ENCODE assay signal across 12 cellular contexts in the genomic region with DNA sequence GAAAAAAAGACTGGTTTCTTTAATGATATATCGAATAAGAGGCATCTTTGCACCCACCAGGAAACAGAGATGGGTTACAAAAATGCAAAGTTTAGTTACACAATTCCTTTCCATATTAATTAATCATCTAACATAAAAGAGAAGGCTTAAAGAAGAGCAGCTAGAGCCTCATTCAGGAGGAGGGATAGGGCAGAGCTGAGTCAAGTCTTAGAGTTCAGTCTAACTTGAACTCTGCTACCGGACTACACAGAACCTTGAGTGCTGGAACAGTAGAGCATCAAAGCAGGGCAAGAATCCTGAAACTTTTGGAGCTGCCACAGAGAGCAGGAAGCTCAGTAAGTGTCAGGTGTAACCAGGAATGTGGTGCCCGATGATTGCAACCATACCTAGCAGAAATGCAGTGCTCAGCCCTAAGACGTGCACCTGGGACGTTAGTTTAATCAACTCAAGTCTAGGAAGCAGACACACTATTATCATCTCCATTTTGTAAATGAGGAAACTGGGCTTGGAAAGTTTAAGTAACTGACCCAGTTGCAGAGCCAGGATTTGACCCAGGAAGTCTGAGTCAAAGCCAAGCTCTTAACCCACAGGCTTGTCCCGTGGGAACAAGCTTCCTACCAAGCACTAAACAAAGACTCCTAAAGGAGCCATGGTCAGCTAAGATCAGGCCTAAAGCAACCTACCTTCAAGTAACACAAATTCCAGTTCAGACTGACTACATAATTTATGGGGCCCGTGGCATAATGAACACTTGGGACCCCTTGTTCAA.
DNase-seq lines count a peak whose midpoint lies in the region; ATAC-seq and TF ChIP-seq lines count a peak whose summit lies in the region.
"Had no signal": no experiment of that assay in that cellular context is flagged by ENCODE, and none has a peak within 500 bp of the region (broad histone marks: within the 10 kb centered on the region; RNA-seq: fewer than 3 reads in every experiment).

No MANE protein-coding gene starts in this region.

- no peak overlapping the region for H3K9ac ChIP-seq in smooth muscle cell (ENCODE audit: low read depth)

- H3K27me3 ChIP-seq in smooth muscle cell (ENCODE audit: low read depth), result no peaks in the 10 kb centered on the region

- H4K20me1 ChIP-seq in smooth muscle cell (ENCODE audit: low read depth), result no peaks in the 10 kb centered on the region

- 79% methylated on average over 7 of the region's 7 CpGs for WGBS in smooth muscle cell (ENCODE audit: low lambda C conversion rate)

- no peak overlapping the region for H3K4me2 ChIP-seq in smooth muscle cell

- no peaks in the 10 kb centered on the region for H3K9me3 ChIP-seq in T-helper 17 cell (ENCODE audit: control insufficient read depth, low read length, poor library complexity, severe bottlenecking)
- no peaks in the 10 kb centered on the region for H3K9me3 ChIP-seq in smooth muscle cell (replicated peaks; ENCODE audit: low read depth)
- H3K9me3 ChIP-seq: prostate gland had no signal

- H3K27ac ChIP-seq in smooth muscle cell (ENCODE audit: low read depth), result peak overlapping the region; percentile 32
- H3K27ac ChIP-seq: prostate gland had no signal

- H3F3A ChIP-seq in smooth muscle cell (ENCODE audit: low read depth), result no peaks in the 10 kb centered on the region

- no peaks in the 10 kb centered on the region for H3K27me3 Mint-ChIP-seq in activated naive CD4-positive, alpha-beta T cell treated with anti-CD3 and anti-CD28 coated beads for 36 hours (ENCODE audit: low read depth)
- no peaks in the 10 kb centered on the region for H3K27me3 Mint-ChIP-seq in T-helper 17 cell

- in situ Hi-C loops in GM13977 (cut with MboI; ENCODE audit: low pct_unique_long_range_greater_than_20kb, low sequenced_read_pairs, unreplicated experiment), result no loop called here

- CTCF ChIA-PET in activated naive CD4-positive, alpha-beta T cell treated with anti-CD3 and anti-CD28 coated beads for 36 hours (lab: Charles Lee), result interaction anchor here (0.6 to 2.7 kb wide), 5 partner anchors 13 to 387 kb away, joined by 3 to 19 read pairs (median 3); no protein-coding TSS in a partner anchor

- H3K27ac Mint-ChIP-seq in activated naive CD4-positive, alpha-beta T cell treated with anti-CD3 and anti-CD28 coated beads for 36 hours, result peak overlapping the region; percentile 12
- H3K27ac Mint-ChIP-seq in T-helper 17 cell, result peak overlapping the region; percentile 57

- peaks cover 14% of the 10 kb centered on the region for H3K79me2 ChIP-seq in smooth muscle cell (ENCODE audit: low read depth)

- H3K4me3 ChIP-seq in fibroblast of villous mesenchyme (ENCODE audit: low read depth, low read length) (no peak overlapping the region), smooth muscle cell (no peak overlapping the region)
- H3K4me3 ChIP-seq: prostate gland had no signal

- peaks cover 81% of the 10 kb centered on the region for H3K4me1 Mint-ChIP-seq in activated naive CD4-positive, alpha-beta T cell treated with anti-CD3 and anti-CD28 coated beads for 36 hours (ENCODE audit: low read depth)
- peaks cover 50% of the 10 kb centered on the region for H3K4me1 Mint-ChIP-seq in T-helper 17 cell

- DNase-seq in activated naive CD4-positive, alpha-beta T cell treated with anti-CD3 and anti-CD28 coated beads for 36 hours, result no peak
- no peak for DNase-seq in activated naive CD4-positive, alpha-beta T cell (lab: John Stamatoyannopoulos, UW)
- DNase-seq in T-helper 17 cell (no peak), fibroblast of villous mesenchyme (ENCODE audit: low read depth) (peak; percentile 55), smooth muscle cell (lab: John Stamatoyannopoulos, UW; ENCODE audit: unreplicated experiment) (no peak), GM13977 (ENCODE audit: low spot score) (no peak), NCI-H187 treated with DMSO at 0.1 percent for 48 hours (lab: John Stamatoyannopoulos, UW) (no peak)
- DNase-seq: activated CD4-positive, alpha-beta T cell treated with anti-CD3 and anti-CD28 coated beads, Interleukin-2, amount 50 U/mL, for 48 hours; NCI-H1930 had no signal

- H3K9me3 Mint-ChIP-seq in activated naive CD4-positive, alpha-beta T cell treated with anti-CD3 and anti-CD28 coated beads for 36 hours, result no peaks in the 10 kb centered on the region

- peaks cover 3% of the 10 kb centered on the region for H3K36me3 Mint-ChIP-seq in activated naive CD4-positive, alpha-beta T cell treated with anti-CD3 and anti-CD28 coated beads for 36 hours (ENCODE audit: low read depth)
- H3K36me3 Mint-ChIP-seq in T-helper 17 cell (ENCODE audit: low read depth), result peaks cover 6% of the 10 kb centered on the region

- TF ChIP-seq CTCF in fibroblast of villous mesenchyme (IDR thresholded peaks at IDR 0.05; ENCODE audit: insufficient read depth, low read depth, low read length) (no peak), smooth muscle cell (IDR thresholded peaks at IDR 0.05; ENCODE audit: borderline replicate concordance, insufficient read depth, poor library complexity, severe bottlenecking) (no peak), GM13977 (IDR thresholded peaks at IDR 0.05; ENCODE audit: extremely low read depth, insufficient read depth, missing control alignments) (no peak)

- no peak for ATAC-seq in T-helper 17 cell
- ATAC-seq in GM19023 (IDR thresholded peaks at IDR 0.05; ENCODE audit: unreplicated experiment), result no peak
- ATAC-seq: Right ventricle myocardium inferior had no signal

- H3K4me3 Mint-ChIP-seq in activated naive CD4-positive, alpha-beta T cell treated with anti-CD3 and anti-CD28 coated beads for 36 hours, result no peak overlapping the region
- H3K4me3 Mint-ChIP-seq in T-helper 17 cell, result peak overlapping the region; percentile 7

- intact Hi-C loops in activated naive CD4-positive, alpha-beta T cell treated with anti-CD3 and anti-CD28 coated beads for 36 hours (cut with micrococcal nuclease), result no loop called here

- peaks cover 10% of the 10 kb centered on the region for H3K4me1 ChIP-seq in smooth muscle cell (ENCODE audit: low read depth)
- H3K4me1 ChIP-seq: prostate gland had no signal

- no peak overlapping the region for H2AFZ ChIP-seq in smooth muscle cell (ENCODE audit: low read depth)

- H3K36me3 ChIP-seq in smooth muscle cell (ENCODE audit: low read depth), result no peaks in the 10 kb centered on the region
- H3K36me3 ChIP-seq: prostate gland had no signal
